Comparison of ENCODE assay signal across 10 cellular contexts in genomic region chr5:141413540-141414069, GRCh38. TPM values are rescaled to one million over a fixed set of nuclear protein-coding genes. Genes with fewer than 3 reads are reported as not detected.
DNase-seq lines count a peak whose midpoint lies in the region; ATAC-seq and TF ChIP-seq lines count a peak whose summit lies in the region.
"Had no signal": no experiment of that assay in that cellular context is flagged by ENCODE, and none has a peak within 500 bp of the region (broad histone marks: within the 10 kb centered on the region; RNA-seq: fewer than 3 reads in every experiment).

No MANE protein-coding gene starts in this region.

- no peak overlapping the region for H3K27ac Mint-ChIP-seq in activated T-cell treated with anti-CD3 and anti-CD28 coated beads, Interleukin-2, amount 50 U/mL, for 24 hours

- H3K27ac ChIP-seq in ascending aorta (no peak overlapping the region), suprapubic skin (no peak overlapping the region)

- H3K9me3 ChIP-seq in ascending aorta: peaks cover 97 to 100% of the 10 kb centered on the region in 2 donors
- peaks cover 57% of the 10 kb centered on the region for H3K9me3 ChIP-seq in suprapubic skin

- H3K4me1 ChIP-seq in ascending aorta (no peaks in the 10 kb centered on the region), suprapubic skin (no peaks in the 10 kb centered on the region)

- H3K27me3 ChIP-seq in ascending aorta: no peaks in the 10 kb centered on the region
- peaks cover 3% of the 10 kb centered on the region for H3K27me3 ChIP-seq in suprapubic skin

- H3K27me3 Mint-ChIP-seq in activated T-cell treated with anti-CD3 and anti-CD28 coated beads, Interleukin-2, amount 50 U/mL, for 24 hours: peaks cover 82% of the 10 kb centered on the region

- peak; percentile 60 for ATAC-seq in left lobe of liver
- ATAC-seq in HG02623 (IDR thresholded peaks at IDR 0.05; ENCODE audit: unreplicated experiment): no peak

- H3K9me3 Mint-ChIP-seq in activated T-cell treated with anti-CD3 and anti-CD28 coated beads, Interleukin-2, amount 50 U/mL, for 24 hours: peaks cover 30% of the 10 kb centered on the region

- TF ChIP-seq CTCF in ascending aorta (IDR thresholded peaks at IDR 0.05) (no peak), suprapubic skin (IDR thresholded peaks at IDR 0.05) (no peak)

- DNase-seq in activated T-cell treated with anti-CD3 and anti-CD28 coated beads, Interleukin-2, amount 50 U/mL, for 24 hours: no peak
- no peak for DNase-seq in activated T-cell treated with anti-CD3 and anti-CD28 coated beads, Interleukin-2, amount 50 U/mL, for 48 hours
- DNase-seq in ascending aorta (ENCODE audit: low spot score in 2 of 2): no peak
- no peak for DNase-seq in left lobe of liver (ENCODE audit: low spot score)
- DNase-seq in suprapubic skin (ENCODE audit: low spot score in 2 of 2): no peak
- no peak for DNase-seq in erythroblast (lab: John Stamatoyannopoulos, UW)
- DNase-seq in stimulated activated CD4-positive, alpha-beta T cell treated with anti-CD3 and anti-CD28 coated beads, Interleukin-2, amount 100 ng/mL, for 24 hours: no peak
- DNase-seq: DMS153, SIG-M5 had no signal

- intact Hi-C loops in ascending aorta (cut with DNase I): no loop called here

- H3K4me3 Mint-ChIP-seq in activated T-cell treated with anti-CD3 and anti-CD28 coated beads, Interleukin-2, amount 50 U/mL, for 24 hours: peak overlapping the region; percentile 78

- TF ChIP-seq POLR2A in suprapubic skin (IDR thresholded peaks at IDR 0.05) (no peak), erythroblast (IDR thresholded peaks at IDR 0.05; ENCODE audit: low read length) (no peak)

- H3K36me3 ChIP-seq in ascending aorta (peaks cover 0 to 6% of the 10 kb centered on the region in 2 donors), suprapubic skin (no peaks in the 10 kb centered on the region)

- WGBS in suprapubic skin: 16% methylated on average over 20 of the region's 25 CpGs

- peaks cover 26% of the 10 kb centered on the region for H3K4me1 Mint-ChIP-seq in activated T-cell treated with anti-CD3 and anti-CD28 coated beads, Interleukin-2, amount 50 U/mL, for 24 hours (ENCODE audit: low read depth)

- H3K36me3 Mint-ChIP-seq in activated T-cell treated with anti-CD3 and anti-CD28 coated beads, Interleukin-2, amount 50 U/mL, for 24 hours (ENCODE audit: low read depth): peaks cover 10% of the 10 kb centered on the region

- no peak for TF ChIP-seq EP300 in suprapubic skin (IDR thresholded peaks at IDR 0.05)

- peak overlapping the region; percentile 14 to 30 for H3K4me3 ChIP-seq in ascending aorta
- H3K4me3 ChIP-seq in suprapubic skin: peak overlapping the region; percentile 36

RNA-seq across cellular contexts. Expression of gene PCDHGA10, which starts 0.8 kb away (rescaled TPM):
- 4.4 TPM for total RNA-seq in ascending aorta
- 2.2 TPM for total RNA-seq in left lobe of liver
- 10 to 100 TPM in 2 of 4 donors, 1 to 10 TPM in 2; 7.0 to 23.6 (median 10.3) TPM for total RNA-seq in suprapubic skin

RNA-seq across cellular contexts. Expression of gene PCDHGB7, which starts 3.9 kb away (rescaled TPM):
- total RNA-seq in ascending aorta: 10.2 TPM
- 2.0 TPM for total RNA-seq in left lobe of liver
- 10 to 100 TPM in 2 of 4 donors, 1 to 10 TPM in 2; 9.2 to 18.3 (median 9.9) TPM for total RNA-seq in suprapubic skin

RNA-seq across cellular contexts. Expression of gene PCDHGB6, which starts 5.8 kb away (rescaled TPM):
- 3.9 TPM for total RNA-seq in ascending aorta
- 2.3 TPM for total RNA-seq in left lobe of liver
- 10 to 100 TPM in 1 of 4 donors, 1 to 10 TPM in 3; 4.5 to 13.8 (median 8.2) TPM for total RNA-seq in suprapubic skin

RNA-seq across cellular contexts. Expression of gene PCDHGA11, which starts 7.2 kb away (rescaled TPM):
- total RNA-seq in ascending aorta: 5.3 TPM
- total RNA-seq in left lobe of liver: 0.68 TPM
- 10 to 100 TPM in 1 of 4 donors, 1 to 10 TPM in 3; 3.4 to 14.3 (median 6.9) TPM for total RNA-seq in suprapubic skin

RNA-seq across cellular contexts. Expression of gene PCDHGA9, which starts 11.0 kb away (rescaled TPM):
- 3.2 TPM for total RNA-seq in ascending aorta
- 0.65 TPM for total RNA-seq in left lobe of liver
- 10 to 100 TPM in 1 of 4 donors, 1 to 10 TPM in 3; 4.9 to 20.8 (median 7.9) TPM for total RNA-seq in suprapubic skin
